ENCODE assay signal across 19 cellular contexts in genomic region chrX:153266140-153266539, GRCh38. TPM values are rescaled to one million over a fixed set of nuclear protein-coding genes. Genes with fewer than 3 reads are reported as not detected.
"Had no signal": no experiment of that assay in that cellular context is flagged by ENCODE, and none has a peak within 500 bp of the region (broad histone marks: within the 10 kb centered on the region; RNA-seq: fewer than 3 reads in every experiment).

No MANE protein-coding gene starts in this region.

RNA-seq across cellular contexts. Expression of gene PNMA6F, which starts 55.4 kb away (rescaled TPM):
- total RNA-seq: activated naive CD4-positive, alpha-beta T cell treated with anti-CD3 and anti-CD28 coated beads for 36 hours; activated naive CD4-positive, alpha-beta T cell treated with anti-CD3 and anti-CD28 coated beads, Interleukin-2, amount 50 U/mL, for 72 hours; activated naive CD8-positive, alpha-beta T cell treated with anti-CD3 and anti-CD28 coated beads for 36 hours; activated naive CD8-positive, alpha-beta T cell treated with anti-CD3 and anti-CD28 coated beads, Interleukin-2, amount 10 ng/mL, durations not matched to agents 7 days and 5 days; activated T-cell treated with anti-CD3 and anti-CD28 coated beads, Interleukin-2, amount 50 U/mL, for 4 hours; activated T-cell treated with anti-CD3 and anti-CD28 coated beads, Interleukin-2, amount 50 U/mL, for 72 hours; activated T-helper 1 cell treated with anti-CD3 and anti-CD28 coated beads, Interleukin-12 subunit alpha, Interleukin-12 subunit beta, Interleukin-2, Interleukin-4 antibody, amounts not matched to agents 30 ng/mL and 10 ng/mL and 1 ng/mL, durations not matched to agents 14 hours and 24 hours and 36 hours; activated T-helper 17 cell treated with anti-CD3 and anti-CD28 coated beads, Interleukin-2, amount 50 U/mL, for 72 hours; activated T-helper 2 cell treated with anti-CD3 and anti-CD28 coated beads, Interferon-gamma antibody, Interleukin-2, Interleukin-4, amounts not matched to agents 10 μg/mL and 5 μg/mL and 100 μg/mL, durations not matched to agents 14 hours and 24 hours and 36 hours; aorta; ascending aorta; astrocyte; body of pancreas; breast epithelium; bronchial epithelial cell; cardiac muscle cell; cardiac septum; chondrocyte had no signal
- polyA plus RNA-seq: adipose tissue, aorta, cardiac muscle cell had no signal
